Comparison of ENCODE assay signal across 8 cellular contexts in the genomic region with DNA sequence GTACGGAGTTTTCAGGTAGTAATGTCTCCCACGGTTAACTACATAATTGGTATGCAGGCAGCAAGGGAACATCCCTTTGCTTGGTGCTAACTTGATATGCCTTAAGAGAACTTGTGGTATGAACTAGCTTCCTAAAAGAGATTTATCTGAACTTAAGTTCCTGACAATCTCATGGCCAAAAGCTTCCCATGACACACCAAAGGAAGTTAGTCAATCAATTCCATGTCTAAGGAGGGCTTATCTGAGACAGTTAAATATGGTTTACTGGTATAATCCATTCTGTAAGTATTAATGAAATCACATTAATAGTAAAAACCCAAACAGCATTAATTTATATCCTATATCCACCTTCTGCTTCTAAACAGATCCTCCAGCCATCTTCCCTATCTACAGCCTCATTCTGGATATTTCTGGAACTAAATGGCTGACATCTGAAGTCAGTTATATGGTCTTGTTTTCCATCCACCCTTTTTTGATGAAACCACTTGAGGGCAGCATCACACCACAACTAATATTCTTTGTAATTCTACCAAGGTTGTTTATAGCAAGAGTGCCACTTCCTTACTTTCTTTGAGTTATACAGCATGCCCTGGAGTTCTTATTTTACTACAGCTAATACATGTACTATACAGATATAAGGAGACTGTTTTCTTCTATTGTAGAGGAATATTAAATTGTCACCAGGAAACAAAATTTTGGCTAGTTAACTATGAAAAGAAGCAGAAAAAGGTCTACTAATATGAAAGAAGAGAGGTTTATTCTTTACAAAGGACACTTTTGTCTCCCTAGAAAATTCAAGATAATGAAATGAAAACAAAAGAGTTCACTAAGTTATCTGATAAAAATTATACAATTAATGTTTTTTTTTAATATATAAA. TPM values are rescaled to one million over a fixed set of nuclear protein-coding genes. Genes with fewer than 3 reads are reported as not detected.
A peak's percentile ranks its signal among the peaks of the same experiment; 100 is the strongest.
DNase-seq lines count a peak whose midpoint lies in the region; ATAC-seq and TF ChIP-seq lines count a peak whose summit lies in the region.

No MANE protein-coding gene starts in this region.

- ATAC-seq in GM21723 (IDR thresholded peaks at IDR 0.05; ENCODE audit: unreplicated experiment), result peak; percentile 78
- peak; percentile 99 for ATAC-seq in SK-N-SH treated with all-trans-retinoic acid at 6 μM for 48 hours
- ATAC-seq in GM21786 (IDR thresholded peaks at IDR 0.05; ENCODE audit: unreplicated experiment), result no peak

- H3K27me3 ChIP-seq in kidney epithelial cell (ENCODE audit: control insufficient read depth, insufficient read depth, low read length), result no peaks in the 10 kb centered on the region

- DNase-seq in DMS53 (lab: John Stamatoyannopoulos, UW) (peak; percentile 80), NCI-H1105 (lab: John Stamatoyannopoulos, UW) (peak; percentile 52), cardiac fibroblast (ENCODE audit: low read depth in 2 of 2) (peak; percentile 95), kidney epithelial cell (ENCODE audit: low read depth) (peak; percentile 54)
- DNase-seq in stimulated activated CD4-positive, alpha-beta T cell treated with anti-CD3 and anti-CD28 coated beads, Interleukin-4, amount 100 ng/mL, for 48 hours (ENCODE audit: low read depth in 2 of 2), result peak; percentile 9 to 19

- no peaks in the 10 kb centered on the region for H3K36me3 ChIP-seq in kidney epithelial cell (ENCODE audit: control insufficient read depth, insufficient read depth, low read length)

- peak; percentile 57 for TF ChIP-seq CTCF in cardiac fibroblast (IDR thresholded peaks at IDR 0.05; ENCODE audit: low read depth, low read length)
- TF ChIP-seq CTCF in kidney epithelial cell (IDR thresholded peaks at IDR 0.05; ENCODE audit: insufficient read depth, low read length, poor library complexity, severe bottlenecking), result peak; percentile 52

- H3K4me3 ChIP-seq in cardiac fibroblast (replicated peaks in 1 of 2; ENCODE audit: low read depth in 2 of 2, low read length in 2 of 2), result no peak overlapping the region
- no peak overlapping the region for H3K4me3 ChIP-seq in kidney epithelial cell (ENCODE audit: low read depth, low read length)

TF ChIP-seq in SK-N-SH treated with all-trans-retinoic acid at 6 μM for 48 hours, 23 proteins besides CTCF, POLR2A, EP300 and RAD21:
- TF ChIP-seq ISL1 (CRISPR knock-in tag; IDR thresholded peaks at IDR 0.05), result no peak
- no peak for TF ChIP-seq RARB (CRISPR knock-in tag; IDR thresholded peaks at IDR 0.05)
- TF ChIP-seq ZFP3 (CRISPR knock-in tag; IDR thresholded peaks at IDR 0.05), result no peak
- TF ChIP-seq, protein P1, sequence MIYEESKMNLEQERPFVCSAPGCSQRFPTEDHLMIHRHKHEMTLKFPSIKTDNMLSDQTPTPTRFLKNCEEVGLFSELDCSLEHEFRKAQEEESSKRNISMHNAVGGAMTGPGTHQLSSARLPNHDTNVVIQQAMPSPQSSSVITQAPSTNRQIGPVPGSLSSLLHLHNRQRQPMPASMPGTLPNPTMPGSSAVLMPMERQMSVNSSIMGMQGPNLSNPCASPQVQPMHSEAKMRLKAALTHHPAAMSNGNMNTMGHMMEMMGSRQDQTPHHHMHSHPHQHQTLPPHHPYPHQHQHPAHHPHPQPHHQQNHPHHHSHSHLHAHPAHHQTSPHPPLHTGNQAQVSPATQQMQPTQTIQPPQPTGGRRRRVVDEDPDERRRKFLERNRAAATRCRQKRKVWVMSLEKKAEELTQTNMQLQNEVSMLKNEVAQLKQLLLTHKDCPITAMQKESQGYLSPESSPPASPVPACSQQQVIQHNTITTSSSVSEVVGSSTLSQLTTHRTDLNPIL (CRISPR knock-in tag; IDR thresholded peaks at IDR 0.05; ENCODE audit: low read depth), result no peak
- no peak for TF ChIP-seq ZNF70 (CRISPR knock-in tag; IDR thresholded peaks at IDR 0.05)
- no peak for TF ChIP-seq GLIS3 (CRISPR knock-in tag; IDR thresholded peaks at IDR 0.05)
- TF ChIP-seq, protein P2, sequence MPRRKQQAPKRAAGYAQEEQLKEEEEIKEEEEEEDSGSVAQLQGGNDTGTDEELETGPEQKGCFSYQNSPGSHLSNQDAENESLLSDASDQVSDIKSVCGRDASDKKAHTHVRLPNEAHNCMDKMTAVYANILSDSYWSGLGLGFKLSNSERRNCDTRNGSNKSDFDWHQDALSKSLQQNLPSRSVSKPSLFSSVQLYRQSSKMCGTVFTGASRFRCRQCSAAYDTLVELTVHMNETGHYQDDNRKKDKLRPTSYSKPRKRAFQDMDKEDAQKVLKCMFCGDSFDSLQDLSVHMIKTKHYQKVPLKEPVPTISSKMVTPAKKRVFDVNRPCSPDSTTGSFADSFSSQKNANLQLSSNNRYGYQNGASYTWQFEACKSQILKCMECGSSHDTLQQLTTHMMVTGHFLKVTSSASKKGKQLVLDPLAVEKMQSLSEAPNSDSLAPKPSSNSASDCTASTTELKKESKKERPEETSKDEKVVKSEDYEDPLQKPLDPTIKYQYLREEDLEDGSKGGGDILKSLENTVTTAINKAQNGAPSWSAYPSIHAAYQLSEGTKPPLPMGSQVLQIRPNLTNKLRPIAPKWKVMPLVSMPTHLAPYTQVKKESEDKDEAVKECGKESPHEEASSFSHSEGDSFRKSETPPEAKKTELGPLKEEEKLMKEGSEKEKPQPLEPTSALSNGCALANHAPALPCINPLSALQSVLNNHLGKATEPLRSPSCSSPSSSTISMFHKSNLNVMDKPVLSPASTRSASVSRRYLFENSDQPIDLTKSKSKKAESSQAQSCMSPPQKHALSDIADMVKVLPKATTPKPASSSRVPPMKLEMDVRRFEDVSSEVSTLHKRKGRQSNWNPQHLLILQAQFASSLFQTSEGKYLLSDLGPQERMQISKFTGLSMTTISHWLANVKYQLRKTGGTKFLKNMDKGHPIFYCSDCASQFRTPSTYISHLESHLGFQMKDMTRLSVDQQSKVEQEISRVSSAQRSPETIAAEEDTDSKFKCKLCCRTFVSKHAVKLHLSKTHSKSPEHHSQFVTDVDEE (CRISPR knock-in tag; IDR thresholded peaks at IDR 0.05), result no peak
- no peak for TF ChIP-seq ZC3H10 (CRISPR knock-in tag; IDR thresholded peaks at IDR 0.05)
- TF ChIP-seq SNAI2 (CRISPR knock-in tag; IDR thresholded peaks at IDR 0.05), result no peak
- TF ChIP-seq ZNF8 (CRISPR knock-in tag; IDR thresholded peaks at IDR 0.05), result no peak
- TF ChIP-seq ZNF565 (CRISPR knock-in tag; conservative IDR thresholded peaks at IDR 0.05; ENCODE audit: low read depth), result no peak

RNA-seq across cellular contexts. Expression of gene SHOC1, which starts 34.7 kb away (rescaled TPM):
- total RNA-seq in kidney epithelial cell, result not detected in 2 replicates

Comparison
In these comparisons a context has a peak if more than half of its experiments do, and no peak if none do; other contexts are left out.
1. DNase-seq: peak in every context shown above with its lines; median percentile 95 in cardiac fibroblast; 80 in DMS53; 54 in kidney epithelial cell; 52 in NCI-H1105; 14 in stimulated activated CD4-positive, alpha-beta T cell treated with anti-CD3 and anti-CD28 coated beads, Interleukin-4, amount 100 ng/mL, for 48 hours.